Comparison of ENCODE assay signal across 27 cellular contexts in genomic region chr2:50957880-50958279, GRCh38.
A peak's percentile ranks its signal among the peaks of the same experiment; 100 is the strongest.
DNase-seq lines count a peak whose midpoint lies in the region; ATAC-seq, FAIRE-seq and TF ChIP-seq lines count a peak whose summit lies in the region.
"Had no signal": no experiment of that assay in that cellular context is flagged by ENCODE, and none has a peak within 500 bp of the region (broad histone marks: within the 10 kb centered on the region; RNA-seq: fewer than 3 reads in every experiment).

No MANE protein-coding gene starts in this region.

- no peaks in the 10 kb centered on the region for H3K27me3 ChIP-seq in PC-3 (ENCODE audit: low read length)
- H3K27me3 ChIP-seq in bronchial epithelial cell (ENCODE audit: control insufficient read depth, insufficient read depth, low read length) = no peaks in the 10 kb centered on the region
- no peaks in the 10 kb centered on the region for H3K27me3 ChIP-seq in mesenchymal stem cell (ENCODE audit: control insufficient read depth in 1 of 2, insufficient read depth in 1 of 2, low read length in 2 of 2)
- no peaks in the 10 kb centered on the region for H3K27me3 ChIP-seq in tibial nerve
- H3K27me3 ChIP-seq: esophagus muscularis mucosa, thyroid gland had no signal

- H3K9me3 ChIP-seq in PC-3 (ENCODE audit: low read length) (no peaks in the 10 kb centered on the region), mesenchymal stem cell (ENCODE audit: control insufficient read depth, low read length) (no peaks in the 10 kb centered on the region), tibial nerve (no peaks in the 10 kb centered on the region)
- H3K9me3 ChIP-seq: esophagus muscularis mucosa, thyroid gland had no signal

- H3K4me3 ChIP-seq in PC-3 (ENCODE audit: low read length) (no peak overlapping the region), bronchial epithelial cell (ENCODE audit: low read depth, low read length) (no peak overlapping the region), mesenchymal stem cell (ENCODE audit: insufficient read depth in 1 of 2, low read depth in 1 of 2, low read length in 2 of 2) (peak overlapping the region in 1 of 2 experiments; percentile 67), tibial nerve (peak overlapping the region in 2 of 4 donors; percentile 14)
- H3K4me3 ChIP-seq: esophagus muscularis mucosa, GM12878, PC-9, thyroid gland had no signal

- H3F3A ChIP-seq in PC-3 (ENCODE audit: low read length, unreplicated experiment) = no peaks in the 10 kb centered on the region

- no peak overlapping the region for H3K18ac ChIP-seq in mesenchymal stem cell (ENCODE audit: low read depth in 1 of 2, low read length in 2 of 2)

- H3K4me1 ChIP-seq in PC-3 (ENCODE audit: insufficient read depth, low read length) (peaks cover 14% of the 10 kb centered on the region), mesenchymal stem cell (ENCODE audit: control insufficient read depth, insufficient read depth, low read depth, low read length) (no peaks in the 10 kb centered on the region), tibial nerve (peaks cover 0 to 40% (median 5%) of the 10 kb centered on the region in 4 donors)
- H3K4me1 ChIP-seq: esophagus muscularis mucosa, thyroid gland had no signal

- H3K9ac ChIP-seq in PC-3 (ENCODE audit: low read length) (no peak overlapping the region), mesenchymal stem cell (ENCODE audit: low read length) (peak overlapping the region; percentile 58)

- no peak overlapping the region for H2BK15ac ChIP-seq in mesenchymal stem cell (ENCODE audit: low read depth, poor library complexity, severe bottlenecking)

- H3K27ac Mint-ChIP-seq in activated T-helper 2 cell treated with anti-CD3 and anti-CD28 coated beads, Interferon-gamma antibody, Interleukin-2, Interleukin-4, amounts not matched to agents 10 μg/mL and 5 μg/mL and 100 μg/mL, durations not matched to agents 14 hours and 24 hours and 36 hours = no peak overlapping the region
- H3K27ac Mint-ChIP-seq: activated CD4-positive, alpha-beta T cell treated with anti-CD3 and anti-CD28 coated beads, Interleukin-2, amount 10 ng/mL, durations not matched to agents 7 days and 5 days; activated naive CD4-positive, alpha-beta T cell treated with anti-CD3 and anti-CD28 coated beads, Interleukin-2, amount 50 U/mL, for 72 hours; HFFc6; mesothelial cell of epicardium had no signal

- H3K27ac ChIP-seq in PC-3 (ENCODE audit: low read length) (no peak overlapping the region), mesenchymal stem cell (ENCODE audit: low read length, poor library complexity, severe bottlenecking) (no peak overlapping the region), tibial nerve (peak overlapping the region; percentile 32 to 75 (median 60))
- H3K27ac ChIP-seq: PC-9, thyroid gland had no signal

- TF ChIP-seq POLR2A in tibial nerve (IDR thresholded peaks at IDR 0.05) = no peak

- no peaks in the 10 kb centered on the region for H4K20me1 ChIP-seq in PC-3 (ENCODE audit: low read length)

- FAIRE-seq in bronchial epithelial cell (lab: Jason Lieb, UNC) = no peak
- FAIRE-seq: GM12878, small intestine had no signal

- peaks cover 11% of the 10 kb centered on the region for H3K9me3 Mint-ChIP-seq in activated T-helper 2 cell treated with anti-CD3 and anti-CD28 coated beads, Interferon-gamma antibody, Interleukin-2, Interleukin-4, amounts not matched to agents 10 μg/mL and 5 μg/mL and 100 μg/mL, durations not matched to agents 14 hours and 24 hours and 36 hours
- H3K9me3 Mint-ChIP-seq: nephron had no signal

- no peaks in the 10 kb centered on the region for H3K79me2 ChIP-seq in PC-3 (ENCODE audit: low read length)

- no peaks in the 10 kb centered on the region for H3K4me1 Mint-ChIP-seq in activated T-helper 2 cell treated with anti-CD3 and anti-CD28 coated beads, Interferon-gamma antibody, Interleukin-2, Interleukin-4, amounts not matched to agents 10 μg/mL and 5 μg/mL and 100 μg/mL, durations not matched to agents 14 hours and 24 hours and 36 hours (ENCODE audit: low read depth)
- H3K4me1 Mint-ChIP-seq: activated CD4-positive, alpha-beta T cell treated with anti-CD3 and anti-CD28 coated beads, Interleukin-2, amount 10 ng/mL, durations not matched to agents 7 days and 5 days had no signal

- H3K9me2 ChIP-seq in PC-3 (replicated peaks; ENCODE audit: low read length) = no peaks in the 10 kb centered on the region

- 76% methylated on average over 3 of the region's 3 CpGs for WGBS in mesenchymal stem cell
- 26 to 31% methylated on average over 3 of the region's 3 CpGs for WGBS in tibial nerve, 2 donors

- no peaks in the 10 kb centered on the region for H3K36me3 Mint-ChIP-seq in activated T-helper 2 cell treated with anti-CD3 and anti-CD28 coated beads, Interferon-gamma antibody, Interleukin-2, Interleukin-4, amounts not matched to agents 10 μg/mL and 5 μg/mL and 100 μg/mL, durations not matched to agents 14 hours and 24 hours and 36 hours (ENCODE audit: low read depth)
- H3K36me3 Mint-ChIP-seq: activated naive CD4-positive, alpha-beta T cell treated with anti-CD3 and anti-CD28 coated beads, Interleukin-2, amount 50 U/mL, for 72 hours; mesothelial cell of epicardium had no signal

- H3K4me2 ChIP-seq in PC-3 (ENCODE audit: low read length) = peak overlapping the region; percentile 32; the same call in 1 of the 2 replicates
- no peak overlapping the region for H3K4me2 ChIP-seq in mesenchymal stem cell (ENCODE audit: low read length, poor library complexity, severe bottlenecking)
- H3K4me2 ChIP-seq: PC-9 had no signal

- H3K4ac ChIP-seq in mesenchymal stem cell (ENCODE audit: low read depth in 1 of 2, low read length in 2 of 2) = no peak overlapping the region

- no peaks in the 10 kb centered on the region for H3K27me3 Mint-ChIP-seq in activated T-helper 2 cell treated with anti-CD3 and anti-CD28 coated beads, Interferon-gamma antibody, Interleukin-2, Interleukin-4, amounts not matched to agents 10 μg/mL and 5 μg/mL and 100 μg/mL, durations not matched to agents 14 hours and 24 hours and 36 hours (ENCODE audit: low read depth)
- H3K27me3 Mint-ChIP-seq: activated CD4-positive, alpha-beta T cell treated with anti-CD3 and anti-CD28 coated beads, Interleukin-2, amount 10 ng/mL, durations not matched to agents 7 days and 5 days had no signal

- intact Hi-C loops in PC-3 (cut with micrococcal nuclease) = no loop called here
- intact Hi-C loops in activated T-helper 2 cell treated with anti-CD3 and anti-CD28 coated beads, Interferon-gamma antibody, Interleukin-2, Interleukin-4, amounts not matched to agents 10 μg/mL and 5 μg/mL and 100 μg/mL, durations not matched to agents 14 hours and 24 hours and 36 hours (cut with micrococcal nuclease) = no loop called here

- DNase-seq in PC-3 = peak; percentile 14
- DNase-seq in bronchial epithelial cell (ENCODE audit: low read depth) = peak; percentile 1
- peak; percentile 17 for DNase-seq in mesenchymal stem cell
- DNase-seq in tibial nerve (ENCODE audit: low spot score in 2 of 2) = no peak
- no peak for DNase-seq in activated T-helper 2 cell treated with anti-CD3 and anti-CD28 coated beads, Interferon-gamma antibody, Interleukin-2, Interleukin-4, amounts not matched to agents 10 μg/mL and 5 μg/mL and 100 μg/mL, durations not matched to agents 14 hours and 24 hours and 36 hours (ENCODE audit: low spot score)
- no peak for DNase-seq in hippocampal formation (lab: John Stamatoyannopoulos, UW)
- DNase-seq in DMS 273 (lab: John Stamatoyannopoulos, UW; ENCODE audit: unreplicated experiment) = no peak
- DNase-seq: activated CD4-positive, alpha-beta T cell treated with anti-CD3 and anti-CD28 coated beads, Interleukin-2, amount 10 ng/mL, durations not matched to agents 7 days and 5 days; COR-L47; DND-41; effector memory CD4-positive, alpha-beta T cell; HFFc6; NCI-H1105; NCI-H2029; PC-9; posterior cingulate gyrus; SHP77 treated with DMSO at 0.1 percent for 48 hours; small intestine; stimulated activated CD4-positive, alpha-beta T cell treated with anti-CD3 and anti-CD28 coated beads, Interleukin-2, amount 100 ng/mL, for 48 hours; stimulated activated naive CD8-positive, alpha-beta T cell treated with anti-CD3 and anti-CD28 coated beads, Interleukin-15, Interleukin-2, amounts not matched to agents 100 U/mL and 50 U/mL, for 24 hours; T-helper 1 cell; thyroid gland had no signal

- POLR2A ChIA-PET in PC-3 (lab: Charles Lee; ENCODE audit: unreplicated experiment) = no interaction called here

- no TSS peak for BruUV-seq in PC-3 (replicated peaks; lab: Mats Ljungman, UMichigan)

- TF ChIP-seq CTCF in PC-3 (conservative IDR thresholded peaks at IDR 0.05; ENCODE audit: low read depth, low read length) (no peak), bronchial epithelial cell (IDR thresholded peaks at IDR 0.05; ENCODE audit: insufficient read depth, low read length, severe bottlenecking) (no peak), tibial nerve (IDR thresholded peaks at IDR 0.05) (no peak)

- no peak overlapping the region for H2BK120ac ChIP-seq in mesenchymal stem cell (ENCODE audit: low read depth, low read length)

- no peak for TF ChIP-seq EP300 in tibial nerve (IDR thresholded peaks at IDR 0.05)

- peak overlapping the region; percentile 31; the same call in 1 of the 2 replicates for H2AFZ ChIP-seq in PC-3 (ENCODE audit: low read length)
- H2AFZ ChIP-seq in mesenchymal stem cell (ENCODE audit: low read depth, low read length) = no peak overlapping the region
- H2AFZ ChIP-seq: PC-9 had no signal

- no peak overlapping the region for H3K23ac ChIP-seq in mesenchymal stem cell (ENCODE audit: low read length in 2 of 2)

- H2BK5ac ChIP-seq in mesenchymal stem cell (ENCODE audit: low read depth, low read length, poor library complexity, severe bottlenecking) = no peak overlapping the region

- H3K14ac ChIP-seq in mesenchymal stem cell (ENCODE audit: low read length in 2 of 2) = no peak overlapping the region

- no peak overlapping the region for H2AK5ac ChIP-seq in mesenchymal stem cell (ENCODE audit: low read length, severe bottlenecking)

- no peaks in the 10 kb centered on the region for H3K79me1 ChIP-seq in mesenchymal stem cell (replicated peaks; ENCODE audit: low read length, poor library complexity, severe bottlenecking)

- H4K91ac ChIP-seq in mesenchymal stem cell (ENCODE audit: low read length) = no peak overlapping the region

- H3K4me3 Mint-ChIP-seq in activated T-helper 2 cell treated with anti-CD3 and anti-CD28 coated beads, Interferon-gamma antibody, Interleukin-2, Interleukin-4, amounts not matched to agents 10 μg/mL and 5 μg/mL and 100 μg/mL, durations not matched to agents 14 hours and 24 hours and 36 hours (ENCODE audit: low read depth) = no peak overlapping the region
- H3K4me3 Mint-ChIP-seq: activated CD4-positive, alpha-beta T cell treated with anti-CD3 and anti-CD28 coated beads, Interleukin-2, amount 10 ng/mL, durations not matched to agents 7 days and 5 days; HFFc6; mesothelial cell of epicardium; nephron had no signal

- CTCF ChIA-PET in PC-3 (lab: Charles Lee) = no interaction called here

- no peaks in the 10 kb centered on the region for H3K36me3 ChIP-seq in PC-3 (ENCODE audit: low read depth, low read length)
- H3K36me3 ChIP-seq in bronchial epithelial cell (ENCODE audit: control insufficient read depth, insufficient read depth, low read length) = no peaks in the 10 kb centered on the region
- H3K36me3 ChIP-seq in mesenchymal stem cell (ENCODE audit: control insufficient read depth in 1 of 2, insufficient read depth in 2 of 2, low read depth in 1 of 2, low read length in 2 of 2) = no peaks in the 10 kb centered on the region
- H3K36me3 ChIP-seq in tibial nerve = no peaks in the 10 kb centered on the region
- H3K36me3 ChIP-seq: esophagus muscularis mucosa, thyroid gland had no signal

- no peak overlapping the region for H4K8ac ChIP-seq in mesenchymal stem cell (ENCODE audit: low read length)

- ATAC-seq in PC-3 = no peak
- ATAC-seq: activated naive CD4-positive, alpha-beta T cell treated with anti-CD3 and anti-CD28 coated beads, Interleukin-2, amount 50 U/mL, for 72 hours; GM12878; stimulated activated naive CD8-positive, alpha-beta T cell treated with anti-CD3 and anti-CD28 coated beads, Interleukin-15, Interleukin-2, amounts not matched to agents 100 U/mL and 50 U/mL, for 24 hours had no signal

- no peak overlapping the region for H2BK12ac ChIP-seq in mesenchymal stem cell (ENCODE audit: low read length in 2 of 2)

Comparison
In these comparisons a context has a peak if more than half of its experiments do, and no peak if none do; other contexts are left out.
1. DNase-seq: peak in PC-3 (single experiment), bronchial epithelial cell (single experiment) and mesenchymal stem cell (single experiment); none in tibial nerve (0 of 2), activated T-helper 2 cell treated with anti-CD3 and anti-CD28 coated beads, Interferon-gamma antibody, Interleukin-2, Interleukin-4, amounts not matched to agents 10 μg/mL and 5 μg/mL and 100 μg/mL, durations not matched to agents 14 hours and 24 hours and 36 hours (single experiment), hippocampal formation (0 of 2) and DMS 273 (single experiment).
2. H3K27ac ChIP-seq: peak in tibial nerve (4 of 4); none in PC-3 (single experiment) and mesenchymal stem cell (single experiment).